Comparison of ENCODE assay signal across 8 cellular contexts in genomic region chr13:42048625-42049453, GRCh38. TPM values are rescaled to one million over a fixed set of nuclear protein-coding genes. Genes with fewer than 3 reads are reported as not detected.
DNase-seq lines count a peak whose midpoint lies in the region; ATAC-seq, FAIRE-seq and TF ChIP-seq lines count a peak whose summit lies in the region.

TSS of gene DGKH (plus strand) at chr13:42048648. CDS start at chr13:42048774, 126 bp downstream.

- no peaks in the 10 kb centered on the region for H3K36me3 ChIP-seq in HepG2 (replicated peaks in 1 of 2; ENCODE audit: control insufficient read depth in 1 of 2, insufficient read depth in 2 of 2, low read length in 2 of 2)

- H3K9me3 ChIP-seq in A549 (no peaks in the 10 kb centered on the region), HepG2 (ENCODE audit: low read length) (no peaks in the 10 kb centered on the region)

- H4K20me1 ChIP-seq in HepG2 (ENCODE audit: insufficient read depth, low read length), result no peaks in the 10 kb centered on the region

- H3K4me2 ChIP-seq in A549 (peak within 1 kb of the TSS; percentile 85), HepG2 (ENCODE audit: low read depth, low read length) (peak within 1 kb of the TSS; percentile 99)

- H3K4me1 ChIP-seq in A549, result peaks cover 20% of the 10 kb centered on the region
- H3K4me1 ChIP-seq in HepG2 (ENCODE audit: insufficient read depth, low read length), result peaks cover 9% of the 10 kb centered on the region

- ATAC-seq in A549, result peak; percentile 80 to 83
- peak; percentile 58 for ATAC-seq in HG03025 (IDR thresholded peaks at IDR 0.05; ENCODE audit: low FRiP score, unreplicated experiment)
- peak; percentile 86 for ATAC-seq in HepG2

- peaks cover 6 to 28% of the 10 kb centered on the region in 2 experiments for H3K27me3 ChIP-seq in HepG2 (ENCODE audit: control insufficient read depth in 1 of 2, insufficient read depth in 2 of 2, low read length in 2 of 2)

- DNase-seq in A549 (ENCODE audit: low read depth in 1 of 2, low spot score in 1 of 2) (peak; percentile 61 to 70), GM18507 (ENCODE audit: extremely low spot score, insufficient read length, low read depth) (peak; percentile 63), NCI-H226 (peak; percentile 81), dermis microvascular lymphatic vessel endothelial cell (ENCODE audit: low read depth in 2 of 2) (peak in 1 of 2 donors; percentile 81), HepG2 (ENCODE audit: low spot score) (no peak)
- peak; percentile 49 for DNase-seq in activated CD4-positive, alpha-beta T cell treated with anti-CD3 and anti-CD28 coated beads, Interleukin-2, amount 50 U/mL, for 1 hour
- peak; percentile 56 to 57 for DNase-seq in stimulated activated CD4-positive, alpha-beta T cell treated with anti-CD3 and anti-CD28 coated beads, Interleukin-2, amount 100 ng/mL, for 48 hours

- TF ChIP-seq EP300 in A549 (IDR thresholded peaks at IDR 0.05) (no peak), HepG2 (IDR thresholded peaks at IDR 0.05; ENCODE audit: low read depth in 2 of 2, low read length in 2 of 2) (no peak), HepG2 (CRISPR knock-in tag; IDR thresholded peaks at IDR 0.05; ENCODE audit: borderline replicate concordance) (no peak)

- no peak within 1 kb of the TSS for H2AFZ ChIP-seq in HepG2 (ENCODE audit: low read length)

- H3K4me3 ChIP-seq in A549 (peak within 1 kb of the TSS; percentile 64), HepG2 (replicated peaks in 1 of 3; ENCODE audit: insufficient read depth in 1 of 3, low read depth in 2 of 3, low read length in 3 of 3) (peak within 1 kb of the TSS; percentile 54 to 81 (median 67))

- no peaks in the 10 kb centered on the region for H3K79me2 ChIP-seq in HepG2 (ENCODE audit: insufficient read depth, low read length)

- H3K9ac ChIP-seq in HepG2 (ENCODE audit: insufficient read depth, low read depth, low read length), result no peak within 1 kb of the TSS

- H3K27ac ChIP-seq in A549 (peak within 1 kb of the TSS; percentile 92 to 100), HepG2 (ENCODE audit: extremely low read length, insufficient read depth, low read length) (no peak within 1 kb of the TSS)

- in situ Hi-C loops in HepG2 (cut with HindIII; ENCODE audit: extremely low pct_ligation_motif_present, low pct_unique_long_range_greater_than_20kb), result no loop called here

- intact Hi-C loops in HepG2 (cut with micrococcal nuclease; ENCODE audit: unreplicated experiment), result loop anchor here (5.0 kb wide), 1 partner anchor 77 kb away; no protein-coding TSS in a partner anchor

- BruUV-seq in HepG2 (replicated peaks; lab: Mats Ljungman, UMichigan), result no TSS peak

- CTCF ChIA-PET in A549 (lab: Yijun Ruan, JAX) (interaction anchor here (1.0 to 2.0 kb wide), 5 partner anchors 13 to 380 kb away, joined by 5 to 10 read pairs (median 5); no protein-coding TSS in a partner anchor), HepG2 (lab: Yijun Ruan, JAX; ENCODE audit: low intra/inter-chr PET ratio, low total read pairs) (no interaction called here)

- POLR2A ChIA-PET in A549 (lab: Yijun Ruan, JAX) (interaction anchor here (0.6 to 1.7 kb wide), 5 partner anchors 9 to 1754 kb away, joined by 3 to 6 read pairs (median 5); partner anchors contain the start of gene VWA8), HepG2 (lab: Yijun Ruan, JAX) (no interaction called here)

- peak; percentile 29 for TF ChIP-seq POLR2A in A549 (IDR thresholded peaks at IDR 0.05; ENCODE audit: low read length)
- TF ChIP-seq POLR2A in HepG2 (IDR thresholded peaks at IDR 0.05; ENCODE audit: insufficient read depth in 1 of 2, low read depth in 2 of 2, low read length in 2 of 2), result no peak

- WGBS in A549 (ENCODE audit: missing lambda C conversion rate), result 4% methylated on average over 4 of the region's 99 CpGs
- WGBS in HepG2 (ENCODE audit: low lambda C conversion rate), result 2% methylated on average over 33 of the region's 99 CpGs

- FAIRE-seq in A549 (lab: Jason Lieb, UNC) (no peak), GM18507 (lab: Jason Lieb, UNC) (no peak), HepG2 (lab: Jason Lieb, UNC) (no peak)

- peak; percentile 4 to 28; a peak in 3 of 5 replicates for TF ChIP-seq RAD21 in A549 (conservative IDR thresholded peaks at IDR 0.05 in 1 of 2, IDR thresholded peaks at IDR 0.05 in 1 of 2)
- peak; percentile 51 for TF ChIP-seq RAD21 in HepG2 (CRISPR knock-in tag; IDR thresholded peaks at IDR 0.05)

- TF ChIP-seq CTCF in A549 (IDR thresholded peaks at IDR 0.05) (peak; percentile 15; the same call in 1 of the 3 replicates), HepG2 (CRISPR knock-in tag; IDR thresholded peaks at IDR 0.05) (peak; percentile 32; the same call in 1 of the 2 replicates)

TF ChIP-seq in A549, 52 proteins besides CTCF, POLR2A, EP300 and RAD21:
- TF ChIP-seq MYC (IDR thresholded peaks at IDR 0.05; ENCODE audit: borderline replicate concordance, low read length), result no peak
- peak in 1 of 2 experiments; percentile 52; a peak in 2 of 5 replicates for TF ChIP-seq JUN (IDR thresholded peaks at IDR 0.05)
- no peak for TF ChIP-seq HOXA7 (CRISPR knock-in tag; IDR thresholded peaks at IDR 0.05)
- TF ChIP-seq GATA3 (IDR thresholded peaks at IDR 0.05; ENCODE audit: borderline replicate concordance), result peak; percentile 8; the same call in 1 of the 2 replicates
- no peak for TF ChIP-seq BHLHE40 (IDR thresholded peaks at IDR 0.05; ENCODE audit: low read depth, low read length)

TF ChIP-seq in HepG2, 621 proteins besides CTCF, POLR2A, EP300 and RAD21 (continues in another document):
- TF ChIP-seq HNRNPLL (IDR thresholded peaks at IDR 0.05; ENCODE audit: low read depth, low read length, poor library complexity, severe bottlenecking), result peak; percentile 57
- no peak for TF ChIP-seq POLR2G (IDR thresholded peaks at IDR 0.05; ENCODE audit: low read depth, low read length)
- TF ChIP-seq ZNF709 (CRISPR knock-in tag; IDR thresholded peaks at IDR 0.05), result 0 out of 2 replicates have a peak, but pooled peaks have one; percentile 30
- TF ChIP-seq ARID4A (CRISPR knock-in tag; IDR thresholded peaks at IDR 0.05; ENCODE audit: borderline replicate concordance), result 0 out of 2 replicates have a peak, but pooled peaks have one; percentile 32
- no peak for TF ChIP-seq ZNF296 (CRISPR knock-in tag; conservative IDR thresholded peaks at IDR 0.05)
- peak; percentile 64 for TF ChIP-seq ZNF777 (CRISPR knock-in tag; IDR thresholded peaks at IDR 0.05)

RNA-seq across cellular contexts. Expression of gene DGKH, which starts in this region (rescaled TPM):
- polyA plus RNA-seq in A549 (2011; rRNA removed) (6.3 and 6.7 TPM in 2 replicates), A549 (2017; fragmentation: RNase III; extraction: RNeasy Plus Mini Kit Qiagen cat#74134 plus additional on column Dnase treatment) (3.6 to 4.4 TPM (median 3.8 TPM) in 3 replicates), HepG2 (2011; rRNA removed) (0.01 and 0.05 TPM in 2 replicates)
- 2.8 and 3.1 TPM in 2 replicates for polyA plus RNA-seq in A549 (2012; cell fraction: cytosol; rRNA removed)
- 1.5 and 2.6 TPM in 2 replicates for polyA plus RNA-seq in A549 (2012; cell fraction: nucleus; rRNA removed)
- polyA minus RNA-seq in A549 (2011; rRNA and poly(A)+ RNA removed), result 12.4 and 14.1 TPM in 2 replicates
- total RNA-seq in dermis microvascular lymphatic vessel endothelial cell (11.4 and 12.3 TPM in 2 replicates), HepG2 (2016; rRNA removed; fragmentation: Illumina TruSeq; extraction: Trizol) (0.06 and 0.13 TPM in 2 replicates)
- total RNA-seq in HepG2 (2016; cell fraction: cytosol; rRNA removed; fragmentation: Illumina TruSeq; extraction: Trizol; ENCODE audit: low read depth), result not detected in 2 replicates
- 0.02 and 0.04 TPM in 2 replicates for total RNA-seq in HepG2 (2016; cell fraction: insoluble cytoplasmic fraction; rRNA removed; fragmentation: Illumina TruSeq; extraction: Trizol)
- 0.09 TPM in 1 of 2 replicates, not detected in the other for total RNA-seq in HepG2 (2016; cell fraction: membrane; rRNA removed; fragmentation: Illumina TruSeq; extraction: Trizol)
- total RNA-seq in HepG2 (2016; cell fraction: nucleus; rRNA removed; fragmentation: Illumina TruSeq; extraction: Trizol), result 0.09 and 0.60 TPM in 2 replicates
- polyA plus RNA-seq in HepG2 (2011; cell fraction: cytosol; rRNA removed), result 0.01 and 0.04 TPM in 2 replicates
- 0.09 and 0.10 TPM in 2 replicates for polyA plus RNA-seq in HepG2 (2011; cell fraction: nucleus; rRNA removed)
- 0.01 TPM in 2 replicates for polyA plus RNA-seq in HepG2 (2012)
- not detected in 2 replicates for polyA plus RNA-seq in HepG2 (2016; cell fraction: cytosol; fragmentation: Illumina TruSeq; extraction: Trizol; ENCODE audit: low read depth)
- 0.03 and 0.04 TPM in 2 replicates for polyA plus RNA-seq in HepG2 (2016; cell fraction: insoluble cytoplasmic fraction; fragmentation: Illumina TruSeq; extraction: Trizol; ENCODE audit: low read depth)
- polyA plus RNA-seq in HepG2 (2016; cell fraction: membrane; fragmentation: Illumina TruSeq; extraction: Trizol; ENCODE audit: low read depth), result 0.16 TPM in 1 of 2 replicates, not detected in the other
- polyA plus RNA-seq in HepG2 (2016; cell fraction: nucleus; fragmentation: Illumina TruSeq; extraction: Trizol; ENCODE audit: insufficient read depth, low read depth), result 0.07 and 0.16 TPM in 2 replicates
- 0.18 and 12.6 TPM in 2 replicates for polyA minus RNA-seq in HepG2 (2011; rRNA and poly(A)+ RNA removed; ENCODE audit: low replicate concordance)
- polyA minus RNA-seq in HepG2 (2011; cell fraction: cytosol; rRNA and poly(A)+ RNA removed), result under 0.01 and 0.10 TPM in 2 replicates
- polyA minus RNA-seq in HepG2 (2011; cell fraction: nucleus; rRNA and poly(A)+ RNA removed), result 0.12 and 0.39 TPM in 2 replicates

Comparison
In these comparisons a context has a peak if more than half of its experiments do, and no peak if none do; other contexts are left out.
1. Of the 38 proteins assayed by ChIP-seq in both HepG2 and A549: peak only in HepG2: MAX; only in A549: POLR2A; in both: CTCF and RAD21; in neither: 32; mixed calls (peak in some experiments, not most) for 2.